23 cellular contexts compared by ENCODE assay signal in genomic region chr12:113002155-113002554, GRCh38. TPM values are rescaled to one million over a fixed set of nuclear protein-coding genes. Genes with fewer than 3 reads are reported as not detected.
DNase-seq lines count a peak whose midpoint lies in the region; ATAC-seq, FAIRE-seq and TF ChIP-seq lines count a peak whose summit lies in the region.
"Had no signal": no experiment of that assay in that cellular context is flagged by ENCODE, and none has a peak within 500 bp of the region (broad histone marks: within the 10 kb centered on the region; RNA-seq: fewer than 3 reads in every experiment).

No MANE protein-coding gene starts in this region.

- TF ChIP-seq POLR2A in NB4 (IDR thresholded peaks at IDR 0.05; ENCODE audit: extremely low read depth, insufficient read length) = no peak

- H3K27ac Mint-ChIP-seq in stimulated activated naive B cell treated with anti-CD40 and anti-IgM and Interleukin-4, amounts not matched to agents 10 μg/mL and 1 μg/mL and 100 μg/mL, for 72 hours = no peak overlapping the region
- H3K27ac Mint-ChIP-seq: activated CD4-positive, alpha-beta memory T cell treated with anti-CD3 and anti-CD28 coated beads for 36 hours; activated T-cell treated with anti-CD3 and anti-CD28 coated beads, Interleukin-2, amount 50 U/mL, for 24 hours; B cell had no signal

- intact Hi-C loops in mucosa of descending colon (cut with DNase I, micrococcal nuclease) = no loop called here

- DNase-seq in GM19239 (ENCODE audit: insufficient read length, low spot score) (no peak), NB4 (ENCODE audit: low read depth) (peak; percentile 19), bronchial epithelial cell (ENCODE audit: low read depth) (no peak), mucosa of descending colon (no peak), NOMO-1 treated with dmso at 0.1 percent for 144 hours (lab: John Stamatoyannopoulos, UW; ENCODE audit: unreplicated experiment) (no peak), 8988T (no peak)
- DNase-seq in stimulated activated naive B cell treated with anti-CD40 and anti-IgM and Interleukin-4, amounts not matched to agents 10 μg/mL and 1 μg/mL and 100 μg/mL, for 72 hours = no peak
- DNase-seq: activated CD4-positive, alpha-beta memory T cell treated with anti-CD3 and anti-CD28 coated beads for 36 hours; activated naive CD4-positive, alpha-beta T cell treated with anti-CD3 and anti-CD28 coated beads for 36 hours; activated T-cell treated with anti-CD3 and anti-CD28 coated beads, Interleukin-2, amount 50 U/mL, for 24 hours; left ventricle myocardium inferior; NCI-H187 treated with DMSO at 0.1 percent for 48 hours; NCI-H345; Right ventricle myocardium superior; stimulated activated CD4-positive, alpha-beta T cell treated with anti-CD3 and anti-CD28 coated beads, Interleukin-4, amount 100 ng/mL, for 24 hours; T-helper 1 cell had no signal

- TF ChIP-seq CTCF in NB4 (IDR thresholded peaks at IDR 0.05; ENCODE audit: low read depth, low read length) (peak; percentile 11), bronchial epithelial cell (IDR thresholded peaks at IDR 0.05; ENCODE audit: insufficient read depth, low read length, severe bottlenecking) (no peak), mucosa of descending colon (IDR thresholded peaks at IDR 0.05) (no peak)

- H3K4me3 ChIP-seq in NB4 (ENCODE audit: low read depth, low read length) = no peak overlapping the region
- H3K4me3 ChIP-seq in bronchial epithelial cell (ENCODE audit: low read depth, low read length) = no peak overlapping the region
- H3K4me3 ChIP-seq in mucosa of descending colon = no peak overlapping the region
- H3K4me3 ChIP-seq: ascending aorta, coronary artery, left ventricle myocardium inferior, vagina had no signal

- peak; percentile 76 for FAIRE-seq in GM19239 (lab: Jason Lieb, UNC)
- FAIRE-seq in bronchial epithelial cell (lab: Jason Lieb, UNC) = peak; percentile 72
- FAIRE-seq: HTR-8/SVneo had no signal

- no peaks in the 10 kb centered on the region for H3K27me3 Mint-ChIP-seq in stimulated activated naive B cell treated with anti-CD40 and anti-IgM and Interleukin-4, amounts not matched to agents 10 μg/mL and 1 μg/mL and 100 μg/mL, for 72 hours
- H3K27me3 Mint-ChIP-seq: activated CD4-positive, alpha-beta memory T cell treated with anti-CD3 and anti-CD28 coated beads for 36 hours; activated T-cell treated with anti-CD3 and anti-CD28 coated beads, Interleukin-2, amount 50 U/mL, for 24 hours; B cell had no signal

- H3K4me1 ChIP-seq in mucosa of descending colon (ENCODE audit: low read depth) = no peaks in the 10 kb centered on the region
- H3K4me1 ChIP-seq: ascending aorta, left ventricle myocardium inferior, vagina had no signal

- H3K36me3 Mint-ChIP-seq in stimulated activated naive B cell treated with anti-CD40 and anti-IgM and Interleukin-4, amounts not matched to agents 10 μg/mL and 1 μg/mL and 100 μg/mL, for 72 hours = peaks cover 32 to 64% of the 10 kb centered on the region in 2 donors

- peaks cover 20 to 24% of the 10 kb centered on the region in 2 donors for H3K4me1 Mint-ChIP-seq in stimulated activated naive B cell treated with anti-CD40 and anti-IgM and Interleukin-4, amounts not matched to agents 10 μg/mL and 1 μg/mL and 100 μg/mL, for 72 hours

- H3K9me3 ChIP-seq in mucosa of descending colon = no peaks in the 10 kb centered on the region
- H3K9me3 ChIP-seq: ascending aorta, vagina had no signal

- H3K4me3 Mint-ChIP-seq in stimulated activated naive B cell treated with anti-CD40 and anti-IgM and Interleukin-4, amounts not matched to agents 10 μg/mL and 1 μg/mL and 100 μg/mL, for 72 hours = no peak overlapping the region
- H3K4me3 Mint-ChIP-seq: activated CD4-positive, alpha-beta memory T cell treated with anti-CD3 and anti-CD28 coated beads for 36 hours; activated naive CD4-positive, alpha-beta T cell treated with anti-CD3 and anti-CD28 coated beads for 36 hours; activated T-cell treated with anti-CD3 and anti-CD28 coated beads, Interleukin-2, amount 50 U/mL, for 24 hours; B cell had no signal

- H3K9me3 Mint-ChIP-seq in stimulated activated naive B cell treated with anti-CD40 and anti-IgM and Interleukin-4, amounts not matched to agents 10 μg/mL and 1 μg/mL and 100 μg/mL, for 72 hours = peaks cover 0 to 3% of the 10 kb centered on the region in 2 donors
- H3K9me3 Mint-ChIP-seq: activated CD4-positive, alpha-beta memory T cell treated with anti-CD3 and anti-CD28 coated beads for 36 hours; activated naive CD4-positive, alpha-beta T cell treated with anti-CD3 and anti-CD28 coated beads for 36 hours; activated T-cell treated with anti-CD3 and anti-CD28 coated beads, Interleukin-2, amount 50 U/mL, for 24 hours had no signal

- ATAC-seq in mucosa of descending colon = peak; percentile 52
- ATAC-seq in HG02759 (IDR thresholded peaks at IDR 0.05; ENCODE audit: unreplicated experiment) = no peak
- ATAC-seq in stimulated activated naive B cell treated with anti-CD40 and anti-IgM and Interleukin-4, amounts not matched to agents 10 μg/mL and 1 μg/mL and 100 μg/mL, for 72 hours (replicated peaks) = no peak

- no peaks in the 10 kb centered on the region for H3K36me3 ChIP-seq in bronchial epithelial cell (ENCODE audit: control insufficient read depth, insufficient read depth, low read length)
- no peaks in the 10 kb centered on the region for H3K36me3 ChIP-seq in mucosa of descending colon (ENCODE audit: low read depth)

- H3K27me3 ChIP-seq in bronchial epithelial cell (ENCODE audit: control insufficient read depth, insufficient read depth, low read length) = no peaks in the 10 kb centered on the region
- H3K27me3 ChIP-seq: ascending aorta, vagina had no signal

RNA-seq across cellular contexts. Expression of gene OAS2, which starts 23.8 kb away (rescaled TPM):
- total RNA-seq in bronchial epithelial cell = 0.64 and 0.79 TPM in 2 replicates
- 1 to 10 TPM; 4.6 to 7.0 (median 5.5) TPM for total RNA-seq in mucosa of descending colon

RNA-seq across cellular contexts. Expression of gene DTX1, which starts 54.4 kb away (rescaled TPM):
- not detected in 2 replicates for total RNA-seq in bronchial epithelial cell
- total RNA-seq in mucosa of descending colon = 1 to 10 TPM in 2 of 3 donors, under 1 TPM in 1; 0.67 to 5.9 (median 1.6) TPM
- total RNA-seq: M059J had no signal
